In the genomic region with DNA sequence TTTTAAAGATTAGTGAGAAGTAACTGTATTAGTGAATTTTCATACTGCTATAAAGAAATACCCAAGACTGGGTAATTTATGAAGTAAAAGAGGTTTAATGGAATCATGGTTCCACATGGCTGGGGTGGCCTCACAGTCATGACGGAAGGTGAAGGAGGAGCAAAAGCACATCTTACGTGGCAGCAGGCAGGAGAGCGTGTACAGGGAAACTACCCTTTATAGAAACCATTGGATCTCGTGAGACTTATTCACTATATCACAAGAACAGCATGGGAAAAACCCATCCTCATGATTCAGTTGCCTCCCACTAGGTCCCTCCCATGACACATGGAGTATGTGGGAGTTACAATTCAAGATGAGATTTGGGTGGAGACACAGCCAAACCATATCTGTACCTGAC, we compare ENCODE assay signal across 21 cellular contexts.
DNase-seq lines count a peak whose midpoint lies in the region; ATAC-seq and TF ChIP-seq lines count a peak whose summit lies in the region.
"Had no signal": no experiment of that assay in that cellular context is flagged by ENCODE, and none has a peak within 500 bp of the region (broad histone marks: within the 10 kb centered on the region; RNA-seq: fewer than 3 reads in every experiment).

No MANE protein-coding gene starts in this region.

- H3K36me3 ChIP-seq in OCI-LY3 (replicated peaks; ENCODE audit: low read depth, low read length) (peaks cover 7% of the 10 kb centered on the region), ascending aorta (no peaks in the 10 kb centered on the region)
- H3K36me3 ChIP-seq: BE2C had no signal

- no peaks in the 10 kb centered on the region for H3K4me1 Mint-ChIP-seq in activated T-cell treated with anti-CD3 and anti-CD28 coated beads, Interleukin-2, amount 50 U/mL, for 4 hours (ENCODE audit: low read depth)
- peaks cover 38% of the 10 kb centered on the region for H3K4me1 Mint-ChIP-seq in stimulated activated memory B cell treated with anti-CD40 and anti-IgM and Interleukin-4, amounts not matched to agents 10 μg/mL and 1 μg/mL and 100 μg/mL, for 72 hours
- H3K4me1 Mint-ChIP-seq: CD4-positive, CD25-positive, alpha-beta regulatory T cell; CD8-positive, alpha-beta memory T cell had no signal

- H4K20me1 ChIP-seq in OCI-LY3 (ENCODE audit: insufficient read depth, low read length): no peaks in the 10 kb centered on the region

- peak; percentile 34 to 52 for ATAC-seq in activated T-cell treated with anti-CD3 and anti-CD28 coated beads, Interleukin-2, amount 50 U/mL, for 4 hours
- peak; percentile 56 for ATAC-seq in stimulated activated memory B cell treated with anti-CD40 and anti-IgM and Interleukin-4, amounts not matched to agents 10 μg/mL and 1 μg/mL and 100 μg/mL, for 72 hours
- no peak for ATAC-seq in HG03097 (IDR thresholded peaks at IDR 0.05; ENCODE audit: low FRiP score, unreplicated experiment)
- ATAC-seq: GM12878 had no signal

- peak overlapping the region; percentile 23 for H3K27ac ChIP-seq in OCI-LY3 (ENCODE audit: low read length)
- H3K27ac ChIP-seq in ascending aorta: peak overlapping the region; percentile 30 to 32
- H3K27ac ChIP-seq: HL-60 had no signal

- H3K27me3 ChIP-seq in OCI-LY3 (ENCODE audit: low read depth, low read length) (no peaks in the 10 kb centered on the region), ascending aorta (no peaks in the 10 kb centered on the region)
- H3K27me3 ChIP-seq: BE2C had no signal

- H3K9me3 Mint-ChIP-seq in activated T-cell treated with anti-CD3 and anti-CD28 coated beads, Interleukin-2, amount 50 U/mL, for 4 hours: no peaks in the 10 kb centered on the region
- peaks cover 9% of the 10 kb centered on the region for H3K9me3 Mint-ChIP-seq in stimulated activated memory B cell treated with anti-CD40 and anti-IgM and Interleukin-4, amounts not matched to agents 10 μg/mL and 1 μg/mL and 100 μg/mL, for 72 hours
- H3K9me3 Mint-ChIP-seq: CD8-positive, alpha-beta memory T cell; H9 had no signal

- H3K4me3 ChIP-seq in OCI-LY3 (ENCODE audit: low read length) (no peak overlapping the region), ascending aorta (no peak overlapping the region)
- H3K4me3 ChIP-seq: GM12878 had no signal

- DNase-seq in activated T-cell treated with anti-CD3 and anti-CD28 coated beads, Interleukin-2, amount 50 U/mL, for 4 hours: no peak
- DNase-seq in activated T-cell treated with anti-CD3 and anti-CD28 coated beads for 4 hours (no peak), ascending aorta (ENCODE audit: low spot score in 2 of 2) (no peak), AG20443 (ENCODE audit: low spot score) (no peak), ecto neural progenitor cell (ENCODE audit: low spot score) (no peak)
- DNase-seq: 8988T; BE2C; C1 segment of cervical spinal cord; CD4-positive, CD25-positive, alpha-beta regulatory T cell; CD8-positive, alpha-beta memory T cell; COR-L47; DMS 273 treated with DMSO at 0.1 percent for 48 hours; DMS53; DND-41; EL; H9 had no signal

- H3K4me2 ChIP-seq in OCI-LY3 (ENCODE audit: low read length): 0 out of 2 replicates have a peak overlapping the region, but pooled peaks have one; percentile 3

- intact Hi-C loops in ascending aorta (cut with DNase I): loop anchor here (5.0 kb wide), 3 partner anchors 42 to 813 kb away; a partner anchor contains a TSS

- no peaks in the 10 kb centered on the region for H3K36me3 Mint-ChIP-seq in activated T-cell treated with anti-CD3 and anti-CD28 coated beads, Interleukin-2, amount 50 U/mL, for 4 hours (ENCODE audit: insufficient read depth)
- H3K36me3 Mint-ChIP-seq in stimulated activated memory B cell treated with anti-CD40 and anti-IgM and Interleukin-4, amounts not matched to agents 10 μg/mL and 1 μg/mL and 100 μg/mL, for 72 hours: peaks cover 7% of the 10 kb centered on the region
- H3K36me3 Mint-ChIP-seq: CD4-positive, CD25-positive, alpha-beta regulatory T cell; CD8-positive, alpha-beta memory T cell had no signal

- H3K79me2 ChIP-seq in OCI-LY3 (ENCODE audit: low read length): no peaks in the 10 kb centered on the region

- H3K9ac ChIP-seq in OCI-LY3 (ENCODE audit: low read length): no peak overlapping the region

- no peak for TF ChIP-seq CTCF in OCI-LY3 (IDR thresholded peaks at IDR 0.05; ENCODE audit: low read depth, low read length)
- TF ChIP-seq CTCF in ascending aorta (IDR thresholded peaks at IDR 0.05): no peak

- H3K27me3 Mint-ChIP-seq in activated T-cell treated with anti-CD3 and anti-CD28 coated beads, Interleukin-2, amount 50 U/mL, for 4 hours (ENCODE audit: low read depth): no peaks in the 10 kb centered on the region
- H3K27me3 Mint-ChIP-seq in stimulated activated memory B cell treated with anti-CD40 and anti-IgM and Interleukin-4, amounts not matched to agents 10 μg/mL and 1 μg/mL and 100 μg/mL, for 72 hours: no peaks in the 10 kb centered on the region
- H3K27me3 Mint-ChIP-seq: CD4-positive, CD25-positive, alpha-beta regulatory T cell; CD8-positive, alpha-beta memory T cell had no signal

- H3K4me1 ChIP-seq in OCI-LY3 (ENCODE audit: low read length) (peaks cover 43% of the 10 kb centered on the region), ascending aorta (peaks cover 0 to 10% of the 10 kb centered on the region in 2 donors)

- peak overlapping the region; percentile 23 for H3K27ac Mint-ChIP-seq in stimulated activated memory B cell treated with anti-CD40 and anti-IgM and Interleukin-4, amounts not matched to agents 10 μg/mL and 1 μg/mL and 100 μg/mL, for 72 hours
- H3K27ac Mint-ChIP-seq: CD4-positive, CD25-positive, alpha-beta regulatory T cell; CD8-positive, alpha-beta memory T cell; H9 had no signal

- 0 out of 2 replicates have a peak overlapping the region, but pooled peaks have one; percentile 9 for H2AFZ ChIP-seq in OCI-LY3 (ENCODE audit: low read depth, low read length)

- H3K4me3 Mint-ChIP-seq in activated T-cell treated with anti-CD3 and anti-CD28 coated beads, Interleukin-2, amount 50 U/mL, for 4 hours: no peak overlapping the region
- H3K4me3 Mint-ChIP-seq in stimulated activated memory B cell treated with anti-CD40 and anti-IgM and Interleukin-4, amounts not matched to agents 10 μg/mL and 1 μg/mL and 100 μg/mL, for 72 hours: no peak overlapping the region
- H3K4me3 Mint-ChIP-seq: CD4-positive, CD25-positive, alpha-beta regulatory T cell; CD8-positive, alpha-beta memory T cell; H9 had no signal

- H3K9me3 ChIP-seq in OCI-LY3 (ENCODE audit: insufficient read depth, low read length) (no peaks in the 10 kb centered on the region), ascending aorta (no peaks in the 10 kb centered on the region)
- H3K9me3 ChIP-seq: BE2C had no signal
